Comparison of ENCODE assay signal across 16 cellular contexts in the genomic region with DNA sequence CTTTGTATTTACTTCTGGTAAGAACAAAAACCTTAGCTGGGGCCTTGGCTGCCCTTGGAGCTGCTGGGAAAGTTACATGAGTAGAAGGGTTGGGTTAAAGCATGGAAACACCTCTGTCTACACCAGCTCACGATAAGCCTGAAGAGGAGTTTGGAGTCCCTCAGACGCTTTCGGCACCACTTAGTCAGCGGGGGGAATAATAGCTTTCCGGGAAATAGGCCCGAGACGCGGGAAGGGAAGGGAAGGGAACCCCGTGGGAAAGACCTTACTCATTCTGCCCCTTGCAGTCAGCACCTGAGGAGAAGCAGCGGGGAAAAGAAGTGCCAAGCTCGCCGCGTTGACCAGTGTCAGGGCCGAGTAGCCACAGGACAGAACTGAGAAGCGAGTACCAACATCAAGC.
DNase-seq lines count a peak whose midpoint lies in the region; ATAC-seq and TF ChIP-seq lines count a peak whose summit lies in the region.
"Had no signal": no experiment of that assay in that cellular context is flagged by ENCODE, and none has a peak within 500 bp of the region (broad histone marks: within the 10 kb centered on the region; RNA-seq: fewer than 3 reads in every experiment).

No MANE protein-coding gene starts in this region.

- H3K36me3 ChIP-seq in sigmoid colon: no peaks in the 10 kb centered on the region
- H3K36me3 ChIP-seq: BLaER1, HAP-1 had no signal

- DNase-seq in activated CD8-positive, alpha-beta memory T cell treated with anti-CD3 and anti-CD28 coated beads for 24 hours: peak; percentile 47
- DNase-seq in activated CD8-positive, alpha-beta memory T cell treated with anti-CD3 and anti-CD28 coated beads, Interleukin-2, amount 10 ng/mL, durations not matched to agents 7 days and 5 days: no peak
- DNase-seq in WTC11 (ENCODE audit: low spot score) (no peak), mesenteric fat pad (ENCODE audit: low spot score) (peak; percentile 72), sigmoid colon (peak; percentile 42), hippocampal formation (lab: John Stamatoyannopoulos, UW) (no peak), OCI-M2 (lab: John Stamatoyannopoulos, UW; ENCODE audit: unreplicated experiment) (no peak)
- DNase-seq: 8988T; AML-193; Caco-2; CD8-positive, alpha-beta memory T cell; DMS53; GF-D8 had no signal

- H3K27me3 Mint-ChIP-seq in activated CD8-positive, alpha-beta memory T cell treated with anti-CD3 and anti-CD28 coated beads, Interleukin-2, amount 10 ng/mL, durations not matched to agents 7 days and 5 days: no peaks in the 10 kb centered on the region
- H3K27me3 Mint-ChIP-seq in WTC11 (ENCODE audit: low read depth): no peaks in the 10 kb centered on the region
- H3K27me3 Mint-ChIP-seq: CD8-positive, alpha-beta memory T cell had no signal

- H3K9me3 ChIP-seq in sigmoid colon: no peaks in the 10 kb centered on the region
- H3K9me3 ChIP-seq: BLaER1, Caco-2, HAP-1 had no signal

- no peak overlapping the region for H3K27ac Mint-ChIP-seq in activated CD8-positive, alpha-beta memory T cell treated with anti-CD3 and anti-CD28 coated beads, Interleukin-2, amount 10 ng/mL, durations not matched to agents 7 days and 5 days
- peak overlapping the region; percentile 38; the same call in 1 of the 2 replicates for H3K27ac Mint-ChIP-seq in WTC11
- H3K27ac Mint-ChIP-seq: CD8-positive, alpha-beta memory T cell had no signal

- ATAC-seq in activated CD8-positive, alpha-beta memory T cell treated with anti-CD3 and anti-CD28 coated beads, Interleukin-2, amount 10 ng/mL, durations not matched to agents 7 days and 5 days: no peak
- no peak for ATAC-seq in WTC11
- ATAC-seq in HG02870 (IDR thresholded peaks at IDR 0.05; ENCODE audit: unreplicated experiment): no peak

- no peak overlapping the region for H3K27ac ChIP-seq in sigmoid colon
- H3K27ac ChIP-seq: BLaER1 had no signal

- TF ChIP-seq EP300 in sigmoid colon (IDR thresholded peaks at IDR 0.05): no peak

- no peaks in the 10 kb centered on the region for H3K36me3 Mint-ChIP-seq in activated CD8-positive, alpha-beta memory T cell treated with anti-CD3 and anti-CD28 coated beads, Interleukin-2, amount 10 ng/mL, durations not matched to agents 7 days and 5 days
- H3K36me3 Mint-ChIP-seq in WTC11: no peaks in the 10 kb centered on the region
- H3K36me3 Mint-ChIP-seq: CD8-positive, alpha-beta memory T cell had no signal

- no peak overlapping the region for H3K4me3 ChIP-seq in sigmoid colon
- H3K4me3 ChIP-seq: BLaER1, HAP-1 had no signal

- 92% methylated on average over 15 of the region's 15 CpGs for WGBS in sigmoid colon, 2 donors

- POLR2A ChIA-PET in WTC11 (lab: Charles Lee): no interaction called here

- CTCF ChIA-PET in activated CD8-positive, alpha-beta memory T cell treated with anti-CD3 and anti-CD28 coated beads, Interleukin-2, amount 10 ng/mL, durations not matched to agents 7 days and 5 days (lab: Charles Lee): no interaction called here
- CTCF ChIA-PET in WTC11 (lab: Charles Lee): no interaction called here

- TF ChIP-seq CTCF in WTC11 (IDR thresholded peaks at IDR 0.05): no peak
- TF ChIP-seq CTCF in sigmoid colon (IDR thresholded peaks at IDR 0.05): no peak

- H3K4me1 ChIP-seq in sigmoid colon: no peaks in the 10 kb centered on the region
- H3K4me1 ChIP-seq: Caco-2, HAP-1 had no signal

- no peaks in the 10 kb centered on the region for H3K27me3 ChIP-seq in sigmoid colon
- H3K27me3 ChIP-seq: BLaER1 had no signal

- H3K9me3 Mint-ChIP-seq in activated CD8-positive, alpha-beta memory T cell treated with anti-CD3 and anti-CD28 coated beads, Interleukin-2, amount 10 ng/mL, durations not matched to agents 7 days and 5 days (ENCODE audit: low read depth): no peaks in the 10 kb centered on the region
- H3K9me3 Mint-ChIP-seq in WTC11: no peaks in the 10 kb centered on the region
- H3K9me3 Mint-ChIP-seq: CD8-positive, alpha-beta memory T cell had no signal

- H3K4me3 Mint-ChIP-seq in activated CD8-positive, alpha-beta memory T cell treated with anti-CD3 and anti-CD28 coated beads, Interleukin-2, amount 10 ng/mL, durations not matched to agents 7 days and 5 days: no peak overlapping the region
- H3K4me3 Mint-ChIP-seq in WTC11: no peak overlapping the region
- H3K4me3 Mint-ChIP-seq: CD8-positive, alpha-beta memory T cell had no signal

- peaks cover 15% of the 10 kb centered on the region for H3K4me1 Mint-ChIP-seq in activated CD8-positive, alpha-beta memory T cell treated with anti-CD3 and anti-CD28 coated beads, Interleukin-2, amount 10 ng/mL, durations not matched to agents 7 days and 5 days
- peaks cover 3% of the 10 kb centered on the region for H3K4me1 Mint-ChIP-seq in WTC11

- intact Hi-C loops in sigmoid colon (cut with DNase I): no loop called here

- TF ChIP-seq POLR2A in sigmoid colon (IDR thresholded peaks at IDR 0.05): no peak

TF ChIP-seq in WTC11, 78 proteins besides CTCF, POLR2A, EP300 and RAD21 (continues in another document):
- no peak for TF ChIP-seq PRRX2 (CRISPR knock-in tag; IDR thresholded peaks at IDR 0.05)
- no peak for TF ChIP-seq NR1H2 (CRISPR knock-in tag; IDR thresholded peaks at IDR 0.05)
- TF ChIP-seq, protein P1, sequence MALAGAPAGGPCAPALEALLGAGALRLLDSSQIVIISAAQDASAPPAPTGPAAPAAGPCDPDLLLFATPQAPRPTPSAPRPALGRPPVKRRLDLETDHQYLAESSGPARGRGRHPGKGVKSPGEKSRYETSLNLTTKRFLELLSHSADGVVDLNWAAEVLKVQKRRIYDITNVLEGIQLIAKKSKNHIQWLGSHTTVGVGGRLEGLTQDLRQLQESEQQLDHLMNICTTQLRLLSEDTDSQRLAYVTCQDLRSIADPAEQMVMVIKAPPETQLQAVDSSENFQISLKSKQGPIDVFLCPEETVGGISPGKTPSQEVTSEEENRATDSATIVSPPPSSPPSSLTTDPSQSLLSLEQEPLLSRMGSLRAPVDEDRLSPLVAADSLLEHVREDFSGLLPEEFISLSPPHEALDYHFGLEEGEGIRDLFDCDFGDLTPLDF (CRISPR knock-in tag; IDR thresholded peaks at IDR 0.05): no peak
- TF ChIP-seq, protein P2, sequence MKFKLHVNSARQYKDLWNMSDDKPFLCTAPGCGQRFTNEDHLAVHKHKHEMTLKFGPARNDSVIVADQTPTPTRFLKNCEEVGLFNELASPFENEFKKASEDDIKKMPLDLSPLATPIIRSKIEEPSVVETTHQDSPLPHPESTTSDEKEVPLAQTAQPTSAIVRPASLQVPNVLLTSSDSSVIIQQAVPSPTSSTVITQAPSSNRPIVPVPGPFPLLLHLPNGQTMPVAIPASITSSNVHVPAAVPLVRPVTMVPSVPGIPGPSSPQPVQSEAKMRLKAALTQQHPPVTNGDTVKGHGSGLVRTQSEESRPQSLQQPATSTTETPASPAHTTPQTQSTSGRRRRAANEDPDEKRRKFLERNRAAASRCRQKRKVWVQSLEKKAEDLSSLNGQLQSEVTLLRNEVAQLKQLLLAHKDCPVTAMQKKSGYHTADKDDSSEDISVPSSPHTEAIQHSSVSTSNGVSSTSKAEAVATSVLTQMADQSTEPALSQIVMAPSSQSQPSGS (CRISPR knock-in tag; IDR thresholded peaks at IDR 0.05; ENCODE audit: borderline replicate concordance, low read depth): no peak
- no peak for TF ChIP-seq NR2C2 (CRISPR knock-in tag; IDR thresholded peaks at IDR 0.05)
- TF ChIP-seq, protein P3, sequence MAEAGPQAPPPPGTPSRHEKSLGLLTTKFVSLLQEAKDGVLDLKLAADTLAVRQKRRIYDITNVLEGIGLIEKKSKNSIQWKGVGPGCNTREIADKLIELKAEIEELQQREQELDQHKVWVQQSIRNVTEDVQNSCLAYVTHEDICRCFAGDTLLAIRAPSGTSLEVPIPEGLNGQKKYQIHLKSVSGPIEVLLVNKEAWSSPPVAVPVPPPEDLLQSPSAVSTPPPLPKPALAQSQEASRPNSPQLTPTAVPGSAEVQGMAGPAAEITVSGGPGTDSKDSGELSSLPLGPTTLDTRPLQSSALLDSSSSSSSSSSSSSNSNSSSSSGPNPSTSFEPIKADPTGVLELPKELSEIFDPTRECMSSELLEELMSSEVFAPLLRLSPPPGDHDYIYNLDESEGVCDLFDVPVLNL (CRISPR knock-in tag; IDR thresholded peaks at IDR 0.05; ENCODE audit: borderline replicate concordance, low read depth): no peak
- no peak for TF ChIP-seq ZNF219 (CRISPR knock-in tag; IDR thresholded peaks at IDR 0.05; ENCODE audit: borderline replicate concordance)
- TF ChIP-seq, protein P4, sequence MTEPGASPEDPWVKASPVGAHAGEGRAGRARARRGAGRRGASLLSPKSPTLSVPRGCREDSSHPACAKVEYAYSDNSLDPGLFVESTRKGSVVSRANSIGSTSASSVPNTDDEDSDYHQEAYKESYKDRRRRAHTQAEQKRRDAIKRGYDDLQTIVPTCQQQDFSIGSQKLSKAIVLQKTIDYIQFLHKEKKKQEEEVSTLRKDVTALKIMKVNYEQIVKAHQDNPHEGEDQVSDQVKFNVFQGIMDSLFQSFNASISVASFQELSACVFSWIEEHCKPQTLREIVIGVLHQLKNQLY (CRISPR knock-in tag; IDR thresholded peaks at IDR 0.05): no peak
- TF ChIP-seq CBFB (CRISPR knock-in tag; IDR thresholded peaks at IDR 0.05; ENCODE audit: low read depth): no peak
- TF ChIP-seq ZNF232 (CRISPR knock-in tag; IDR thresholded peaks at IDR 0.05): no peak
- no peak for TF ChIP-seq RELA (CRISPR knock-in tag; IDR thresholded peaks at IDR 0.05; ENCODE audit: borderline replicate concordance)
- no peak for TF ChIP-seq TP53 (CRISPR knock-in tag; IDR thresholded peaks at IDR 0.05)
- TF ChIP-seq KAT7 (CRISPR knock-in tag; IDR thresholded peaks at IDR 0.05; ENCODE audit: borderline replicate concordance): no peak
- TF ChIP-seq ZNF671 (CRISPR knock-in tag; IDR thresholded peaks at IDR 0.05): no peak
- no peak for TF ChIP-seq JUN (CRISPR knock-in tag; IDR thresholded peaks at IDR 0.05)
- TF ChIP-seq, protein P5, sequence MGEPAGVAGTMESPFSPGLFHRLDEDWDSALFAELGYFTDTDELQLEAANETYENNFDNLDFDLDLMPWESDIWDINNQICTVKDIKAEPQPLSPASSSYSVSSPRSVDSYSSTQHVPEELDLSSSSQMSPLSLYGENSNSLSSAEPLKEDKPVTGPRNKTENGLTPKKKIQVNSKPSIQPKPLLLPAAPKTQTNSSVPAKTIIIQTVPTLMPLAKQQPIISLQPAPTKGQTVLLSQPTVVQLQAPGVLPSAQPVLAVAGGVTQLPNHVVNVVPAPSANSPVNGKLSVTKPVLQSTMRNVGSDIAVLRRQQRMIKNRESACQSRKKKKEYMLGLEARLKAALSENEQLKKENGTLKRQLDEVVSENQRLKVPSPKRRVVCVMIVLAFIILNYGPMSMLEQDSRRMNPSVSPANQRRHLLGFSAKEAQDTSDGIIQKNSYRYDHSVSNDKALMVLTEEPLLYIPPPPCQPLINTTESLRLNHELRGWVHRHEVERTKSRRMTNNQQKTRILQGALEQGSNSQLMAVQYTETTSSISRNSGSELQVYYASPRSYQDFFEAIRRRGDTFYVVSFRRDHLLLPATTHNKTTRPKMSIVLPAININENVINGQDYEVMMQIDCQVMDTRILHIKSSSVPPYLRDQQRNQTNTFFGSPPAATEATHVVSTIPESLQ (CRISPR knock-in tag; IDR thresholded peaks at IDR 0.05): no peak

Comparison
In these comparisons a context has a peak if more than half of its experiments do, and no peak if none do; other contexts are left out.
1. DNase-seq: peak in activated CD8-positive, alpha-beta memory T cell treated with anti-CD3 and anti-CD28 coated beads for 24 hours (single experiment), mesenteric fat pad (single experiment) and sigmoid colon (single experiment); none in activated CD8-positive, alpha-beta memory T cell treated with anti-CD3 and anti-CD28 coated beads, Interleukin-2, amount 10 ng/mL, durations not matched to agents 7 days and 5 days (single experiment), WTC11 (single experiment), hippocampal formation (0 of 2) and OCI-M2 (single experiment).